Comparison of ENCODE assay signal across 23 cellular contexts in genomic region chr20:63270606-63271325, GRCh38. TPM values are rescaled to one million over a fixed set of nuclear protein-coding genes. Genes with fewer than 3 reads are reported as not detected.
DNase-seq lines count a peak whose midpoint lies in the region; ATAC-seq and TF ChIP-seq lines count a peak whose summit lies in the region.
"Had no signal": no experiment of that assay in that cellular context is flagged by ENCODE, and none has a peak within 500 bp of the region (broad histone marks: within the 10 kb centered on the region; RNA-seq: fewer than 3 reads in every experiment).

No MANE protein-coding gene starts in this region.

- no peaks in the 10 kb centered on the region for H3K27me3 Mint-ChIP-seq in CD4-positive, CD25-positive, alpha-beta regulatory T cell
- H3K27me3 Mint-ChIP-seq in GM23338 (ENCODE audit: insufficient read depth, low read depth, poor library complexity), result peaks cover 19% of the 10 kb centered on the region
- H3K27me3 Mint-ChIP-seq in naive thymus-derived CD4-positive, alpha-beta T cell, result peaks cover 0 to 9% (median 0%) of the 10 kb centered on the region in 5 donors

- peak overlapping the region in 1 of 3 donors; percentile 31 for H3K27ac Mint-ChIP-seq in CD4-positive, CD25-positive, alpha-beta regulatory T cell
- no peak overlapping the region for H3K27ac Mint-ChIP-seq in GM23338
- H3K27ac Mint-ChIP-seq in naive thymus-derived CD4-positive, alpha-beta T cell, result peak overlapping the region in 2 of 9 donors; percentile 47 to 85
- H3K27ac Mint-ChIP-seq: activated naive CD8-positive, alpha-beta T cell treated with anti-CD3 and anti-CD28 coated beads, Interleukin-2, amount 10 ng/mL, durations not matched to agents 7 days and 5 days; T-helper 2 cell treated with Interferon-gamma antibody and Interleukin-4, amounts not matched to agents 5 μg/mL and 100 μg/mL, for 36 hours had no signal

- no peaks in the 10 kb centered on the region for H3F3A ChIP-seq in GM23338 (replicated peaks; ENCODE audit: low read depth)

- H3K36me3 Mint-ChIP-seq in CD4-positive, CD25-positive, alpha-beta regulatory T cell, result no peaks in the 10 kb centered on the region
- no peaks in the 10 kb centered on the region; the same call in 2 of the 3 replicates for H3K36me3 Mint-ChIP-seq in GM23338 (ENCODE audit: low read depth)
- H3K36me3 Mint-ChIP-seq in naive thymus-derived CD4-positive, alpha-beta T cell, result no peaks in the 10 kb centered on the region
- H3K36me3 Mint-ChIP-seq: activated naive CD8-positive, alpha-beta T cell treated with anti-CD3 and anti-CD28 coated beads, Interleukin-2, amount 10 ng/mL, durations not matched to agents 7 days and 5 days had no signal

- intact Hi-C loops in naive thymus-derived CD4-positive, alpha-beta T cell (cut with micrococcal nuclease), result loop anchor here (5.0 kb wide), 2 partner anchors 468 to 702 kb away; partner anchors contain the start of gene OGFR (in 1 of the 2)

- H3K4me3 Mint-ChIP-seq in CD4-positive, CD25-positive, alpha-beta regulatory T cell, result peak overlapping the region in 3 of 4 donors; percentile 85 to 90 (median 86)
- peak overlapping the region; percentile 74; the same call in 1 of the 3 replicates for H3K4me3 Mint-ChIP-seq in GM23338
- H3K4me3 Mint-ChIP-seq in naive thymus-derived CD4-positive, alpha-beta T cell, result peak overlapping the region; percentile 43 to 94 (median 88)

- DNase-seq in CD4-positive, CD25-positive, alpha-beta regulatory T cell, result no peak
- DNase-seq in GM23338 (ENCODE audit: low spot score) (no peak), adipocyte (ENCODE audit: low read depth) (peak; percentile 16), superior temporal gyrus (ENCODE audit: extremely low spot score) (no peak), ecto neural progenitor cell (ENCODE audit: low spot score) (no peak)
- no peak for DNase-seq in naive thymus-derived CD4-positive, alpha-beta T cell
- DNase-seq: activated naive CD8-positive, alpha-beta T cell treated with anti-CD3 and anti-CD28 coated beads, Interleukin-2, amount 10 ng/mL, durations not matched to agents 7 days and 5 days; esophagus squamous epithelium; head of caudate nucleus; Karpas-422; NCI-H1105; NCI-H69; small intestine; stimulated activated CD4-positive, alpha-beta T cell treated with anti-CD3 and anti-CD28 coated beads, Interleukin-4, amount 100 ng/mL, for 24 hours had no signal

- no peak overlapping the region for H3K4me2 ChIP-seq in GM23338

- H3K9me3 ChIP-seq in CD4-positive, CD25-positive, alpha-beta regulatory T cell (ENCODE audit: control insufficient read depth in 2 of 2, low read length in 2 of 2), result no peaks in the 10 kb centered on the region
- H3K9me3 ChIP-seq in adipocyte (ENCODE audit: control insufficient read depth, low read length), result no peaks in the 10 kb centered on the region
- no peaks in the 10 kb centered on the region for H3K9me3 ChIP-seq in naive thymus-derived CD4-positive, alpha-beta T cell (ENCODE audit: control insufficient read depth in 2 of 3, low read length in 3 of 3)
- H3K9me3 ChIP-seq: esophagus squamous epithelium, prostate gland had no signal

- CTCF ChIA-PET in naive thymus-derived CD4-positive, alpha-beta T cell (lab: Charles Lee), result no interaction called here

- no peak for ATAC-seq in CD4-positive, CD25-positive, alpha-beta regulatory T cell (ENCODE audit: low read depth in 2 of 2)
- no peak for ATAC-seq in GM23338
- no peak for ATAC-seq in naive thymus-derived CD4-positive, alpha-beta T cell
- no peak for ATAC-seq in HG02571 (IDR thresholded peaks at IDR 0.05; ENCODE audit: unreplicated experiment)
- ATAC-seq in GM18870 (IDR thresholded peaks at IDR 0.05; ENCODE audit: unreplicated experiment), result no peak

- H3K36me3 ChIP-seq in CD4-positive, CD25-positive, alpha-beta regulatory T cell (ENCODE audit: control insufficient read depth, insufficient read depth, low read length), result no peaks in the 10 kb centered on the region
- H3K36me3 ChIP-seq in GM23338 (ENCODE audit: insufficient read depth) (no peaks in the 10 kb centered on the region), adipocyte (ENCODE audit: control insufficient read depth, insufficient read depth, low read length, severe bottlenecking) (peaks cover under 1% of the 10 kb centered on the region)
- H3K36me3 ChIP-seq in naive thymus-derived CD4-positive, alpha-beta T cell (ENCODE audit: control insufficient read depth in 2 of 3, insufficient read depth in 3 of 3, low read length in 3 of 3), result peaks cover 0 to 5% (median 0%) of the 10 kb centered on the region in 3 experiments
- H3K36me3 ChIP-seq: prostate gland had no signal

- peaks cover 19% of the 10 kb centered on the region; the same call in 1 of the 2 replicates for H4K20me1 ChIP-seq in GM23338 (replicated peaks; ENCODE audit: insufficient read depth)

- H3K4me1 Mint-ChIP-seq in CD4-positive, CD25-positive, alpha-beta regulatory T cell, result peaks cover 0 to 29% (median 26%) of the 10 kb centered on the region in 4 donors
- H3K4me1 Mint-ChIP-seq in GM23338, result peaks cover 11% of the 10 kb centered on the region
- H3K4me1 Mint-ChIP-seq in naive thymus-derived CD4-positive, alpha-beta T cell, result peaks cover 20 to 38% (median 27%) of the 10 kb centered on the region in 7 donors

- POLR2A ChIA-PET in naive thymus-derived CD4-positive, alpha-beta T cell (lab: Charles Lee), result interaction anchor here (0.6 kb wide), 1 partner anchor 72 kb away, joined by 3 read pairs; no protein-coding TSS in a partner anchor

- H3K9me3 Mint-ChIP-seq in CD4-positive, CD25-positive, alpha-beta regulatory T cell, result no peaks in the 10 kb centered on the region
- H3K9me3 Mint-ChIP-seq in GM23338, result no peaks in the 10 kb centered on the region
- H3K9me3 Mint-ChIP-seq in naive thymus-derived CD4-positive, alpha-beta T cell, result no peaks in the 10 kb centered on the region
- H3K9me3 Mint-ChIP-seq: activated naive CD8-positive, alpha-beta T cell treated with anti-CD3 and anti-CD28 coated beads, Interleukin-2, amount 10 ng/mL, durations not matched to agents 7 days and 5 days; T-helper 2 cell treated with Interferon-gamma antibody and Interleukin-4, amounts not matched to agents 5 μg/mL and 100 μg/mL, for 36 hours had no signal

- H3K4me1 ChIP-seq in CD4-positive, CD25-positive, alpha-beta regulatory T cell (ENCODE audit: control insufficient read depth, insufficient read depth, low read length, poor library complexity, severe bottlenecking), result peaks cover 21% of the 10 kb centered on the region
- H3K4me1 ChIP-seq in GM23338 (ENCODE audit: insufficient read depth) (peaks cover 8% of the 10 kb centered on the region; the same call in 1 of the 2 replicates), adipocyte (ENCODE audit: control insufficient read depth, insufficient read depth, low read length) (peaks cover 25% of the 10 kb centered on the region)
- peaks cover 10 to 22% of the 10 kb centered on the region in 2 donors for H3K4me1 ChIP-seq in naive thymus-derived CD4-positive, alpha-beta T cell (ENCODE audit: control insufficient read depth in 2 of 2, insufficient read depth in 2 of 2, low read length in 2 of 2)
- H3K4me1 ChIP-seq: prostate gland had no signal

- H3K27ac ChIP-seq in CD4-positive, CD25-positive, alpha-beta regulatory T cell (ENCODE audit: insufficient read depth, low read length, poor library complexity, severe bottlenecking), result no peak overlapping the region
- no peak overlapping the region for H3K27ac ChIP-seq in GM23338 (ENCODE audit: low read depth)
- no peak overlapping the region for H3K27ac ChIP-seq in naive thymus-derived CD4-positive, alpha-beta T cell (ENCODE audit: low read depth, low read length)
- H3K27ac ChIP-seq: esophagus squamous epithelium, prostate gland had no signal

- H3K79me2 ChIP-seq in GM23338 (replicated peaks; ENCODE audit: insufficient read depth), result peaks cover 30% of the 10 kb centered on the region

- H2AFZ ChIP-seq in GM23338, result no peak overlapping the region

- H3K4me3 ChIP-seq in CD4-positive, CD25-positive, alpha-beta regulatory T cell (ENCODE audit: low read depth, low read length), result no peak overlapping the region
- H3K4me3 ChIP-seq in GM23338 (no peak overlapping the region), adipocyte (ENCODE audit: low read length) (no peak overlapping the region)
- no peak overlapping the region for H3K4me3 ChIP-seq in naive thymus-derived CD4-positive, alpha-beta T cell (ENCODE audit: low read length)
- H3K4me3 ChIP-seq: prostate gland had no signal

- no peak overlapping the region for H3K9ac ChIP-seq in adipocyte (ENCODE audit: low read length)

- TF ChIP-seq CTCF in GM23338 (conservative IDR thresholded peaks at IDR 0.05; ENCODE audit: low read depth in 2 of 2), result no peak

- no peaks in the 10 kb centered on the region for H3K9me2 ChIP-seq in GM23338 (ENCODE audit: insufficient read depth)

- H3K27me3 ChIP-seq in CD4-positive, CD25-positive, alpha-beta regulatory T cell (ENCODE audit: control insufficient read depth, insufficient read depth, low read length), result no peaks in the 10 kb centered on the region
- no peaks in the 10 kb centered on the region for H3K27me3 ChIP-seq in GM23338 (ENCODE audit: insufficient read depth)
- peaks cover 19% of the 10 kb centered on the region for H3K27me3 ChIP-seq in adipocyte (replicated peaks; ENCODE audit: control insufficient read depth, insufficient read depth, low read length)
- no peaks in the 10 kb centered on the region for H3K27me3 ChIP-seq in naive thymus-derived CD4-positive, alpha-beta T cell (ENCODE audit: control insufficient read depth in 2 of 2, insufficient read depth in 2 of 2, low read length in 2 of 2)

RNA-seq across cellular contexts. Expression of gene ARFGAP1, which starts 1.8 kb away (rescaled TPM):
- total RNA-seq in CD4-positive, CD25-positive, alpha-beta regulatory T cell, result 123 TPM
- polyA plus RNA-seq in CD4-positive, CD25-positive, alpha-beta regulatory T cell, result 10 to 100 TPM; 17.9 to 22.3 (median 20.6) TPM
- 88.8 and 95.5 TPM in 2 replicates for total RNA-seq in GM23338 (2014; rRNA removed; shearing (Covaris generic))
- polyA plus RNA-seq in GM23338 (2016; fragmentation: Nextera tagmentation; extraction: Ambion mirVana), result 40.6 and 41.5 TPM in 2 replicates
- 100 to 1,000 TPM in 4 of 5 experiments, 10 to 100 TPM in 1; 90.6 to 119 (median 107) TPM for total RNA-seq in naive thymus-derived CD4-positive, alpha-beta T cell
- polyA plus RNA-seq in naive thymus-derived CD4-positive, alpha-beta T cell, result 10 to 100 TPM; 15.9 to 24.4 TPM

RNA-seq across cellular contexts. Expression of gene NKAIN4, which starts 16.5 kb away (rescaled TPM):
- not detected for total RNA-seq in CD4-positive, CD25-positive, alpha-beta regulatory T cell
- polyA plus RNA-seq in CD4-positive, CD25-positive, alpha-beta regulatory T cell, result not detected
- 12.6 and 16.0 TPM in 2 replicates for total RNA-seq in GM23338 (2014; rRNA removed; shearing (Covaris generic))
- polyA plus RNA-seq in GM23338 (2016; fragmentation: Nextera tagmentation; extraction: Ambion mirVana), result 9.5 and 13.2 TPM in 2 replicates
- not detected for total RNA-seq in naive thymus-derived CD4-positive, alpha-beta T cell
- polyA plus RNA-seq in naive thymus-derived CD4-positive, alpha-beta T cell, result not detected
- total RNA-seq: activated naive CD8-positive, alpha-beta T cell treated with anti-CD3 and anti-CD28 coated beads, Interleukin-2, amount 10 ng/mL, durations not matched to agents 7 days and 5 days; dermis microvascular lymphatic vessel endothelial cell; esophagus squamous epithelium; subcutaneous adipose tissue had no signal

RNA-seq across cellular contexts. Expression of gene COL20A1, which starts 22.2 kb away (rescaled TPM):
- total RNA-seq in CD4-positive, CD25-positive, alpha-beta regulatory T cell, result 0.20 TPM
- not detected for polyA plus RNA-seq in CD4-positive, CD25-positive, alpha-beta regulatory T cell
- 0.28 and 0.43 TPM in 2 replicates for total RNA-seq in GM23338 (2014; rRNA removed; shearing (Covaris generic))
- polyA plus RNA-seq in GM23338 (2016; fragmentation: Nextera tagmentation; extraction: Ambion mirVana), result 0.59 and 0.79 TPM in 2 replicates
- total RNA-seq in naive thymus-derived CD4-positive, alpha-beta T cell, result under 1 TPM in 1 of 5 experiments, not detected in 4; 0.08 TPM
- polyA plus RNA-seq in naive thymus-derived CD4-positive, alpha-beta T cell, result not detected
- total RNA-seq: bronchial epithelial cell, dermis microvascular lymphatic vessel endothelial cell, esophagus squamous epithelium, G401, lower leg skin, subcutaneous adipose tissue had no signal

RNA-seq across cellular contexts. Expression of gene BIRC7, which starts 35.1 kb away (rescaled TPM):
- total RNA-seq in CD4-positive, CD25-positive, alpha-beta regulatory T cell, result not detected
- polyA plus RNA-seq in CD4-positive, CD25-positive, alpha-beta regulatory T cell, result not detected
- 0.24 TPM in 1 of 2 replicates, not detected in the other for total RNA-seq in GM23338 (2014; rRNA removed; shearing (Covaris generic))
- polyA plus RNA-seq in GM23338 (2016; fragmentation: Nextera tagmentation; extraction: Ambion mirVana), result 0.16 TPM in 1 of 2 replicates, not detected in the other
- total RNA-seq in naive thymus-derived CD4-positive, alpha-beta T cell, result not detected
- polyA plus RNA-seq in naive thymus-derived CD4-positive, alpha-beta T cell, result not detected
- total RNA-seq: activated naive CD8-positive, alpha-beta T cell treated with anti-CD3 and anti-CD28 coated beads, Interleukin-2, amount 10 ng/mL, durations not matched to agents 7 days and 5 days; bronchial epithelial cell; dermis microvascular lymphatic vessel endothelial cell; prostate gland had no signal

RNA-seq across cellular contexts. Expression of gene YTHDF1, which starts 54.8 kb away (rescaled TPM):
- 37.9 TPM for total RNA-seq in CD4-positive, CD25-positive, alpha-beta regulatory T cell
- 10 to 100 TPM; 28.5 to 38.4 (median 32.2) TPM for polyA plus RNA-seq in CD4-positive, CD25-positive, alpha-beta regulatory T cell
- 64.3 and 64.5 TPM in 2 replicates for total RNA-seq in GM23338 (2014; rRNA removed; shearing (Covaris generic))
- 30.9 and 34.9 TPM in 2 replicates for polyA plus RNA-seq in GM23338 (2016; fragmentation: Nextera tagmentation; extraction: Ambion mirVana)
- 10 to 100 TPM; 35.9 to 52.1 (median 42.0) TPM for total RNA-seq in naive thymus-derived CD4-positive, alpha-beta T cell
- 10 to 100 TPM; 27.5 to 46.9 TPM for polyA plus RNA-seq in naive thymus-derived CD4-positive, alpha-beta T cell

Comparison
In these comparisons a context has a peak if more than half of its experiments do, and no peak if none do; other contexts are left out.
1. RNA of gene NKAIN4, which starts 16.5 kb away (total RNA-seq): 12.6 to 16.0 TPM in GM23338; not detected in CD4-positive, CD25-positive, alpha-beta regulatory T cell (single experiment) and not detected in naive thymus-derived CD4-positive, alpha-beta T cell; every median in the first group is over 10 times any median in the second.
2. Peak in every context shown above with its lines, with median percentiles within 50 percentile points of each other: H3K4me3 Mint-ChIP-seq.